In the genomic region with DNA sequence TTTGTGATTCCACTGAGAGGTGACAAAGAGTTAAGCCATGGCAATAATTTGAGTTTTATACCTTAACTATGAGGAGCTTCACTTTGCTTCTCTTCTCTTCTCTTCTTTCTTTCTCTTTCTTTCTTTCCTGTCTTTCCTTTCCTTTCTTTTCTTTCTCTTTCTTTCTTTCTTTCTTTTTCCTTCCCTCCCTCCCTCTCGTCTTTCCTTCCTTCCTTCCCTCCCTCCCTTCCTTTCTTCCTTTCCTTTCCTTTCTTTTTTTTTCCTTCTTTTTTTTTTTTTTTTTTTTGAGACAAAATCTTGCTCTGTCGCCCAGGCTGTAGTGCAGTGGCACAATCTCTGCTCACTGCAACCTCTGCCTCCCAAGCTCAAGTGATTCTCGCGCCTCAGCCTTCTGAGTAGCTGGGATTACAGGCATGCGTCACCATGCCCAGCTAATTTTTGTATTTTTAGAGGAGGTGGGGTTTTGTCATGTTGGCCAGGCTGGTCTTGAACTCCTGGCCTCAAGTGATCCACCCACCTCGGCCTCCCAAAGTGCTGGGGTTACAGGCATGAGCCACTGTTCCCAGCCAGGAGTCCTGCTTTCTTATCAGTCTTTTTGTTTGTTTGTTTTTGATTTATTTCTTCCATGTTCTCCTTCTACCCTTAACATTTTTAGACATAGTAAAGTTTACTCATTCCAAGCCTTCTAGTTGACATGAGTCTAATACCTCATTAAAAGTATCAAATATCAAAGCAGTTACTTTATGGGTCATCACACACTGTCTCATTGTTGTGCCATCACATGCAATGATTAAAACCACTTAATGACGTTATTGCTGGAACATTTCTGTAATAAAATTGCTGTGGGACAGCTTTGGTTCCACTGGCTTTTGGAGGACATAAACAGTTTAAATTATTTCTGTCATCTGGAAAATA, we compare ENCODE assay signal across 19 cellular contexts. TPM values are rescaled to one million over a fixed set of nuclear protein-coding genes. Genes with fewer than 3 reads are reported as not detected.
DNase-seq lines count a peak whose midpoint lies in the region; ATAC-seq and TF ChIP-seq lines count a peak whose summit lies in the region.
"Had no signal": no experiment of that assay in that cellular context is flagged by ENCODE, and none has a peak within 500 bp of the region (broad histone marks: within the 10 kb centered on the region; RNA-seq: fewer than 3 reads in every experiment).

No MANE protein-coding gene starts in this region.

- peak overlapping the region; percentile 44 for H3K27ac Mint-ChIP-seq in HFFc6
- no peak overlapping the region for H3K27ac Mint-ChIP-seq in activated CD8-positive, alpha-beta T cell treated with anti-CD3 and anti-CD28 coated beads for 36 hours
- H3K27ac Mint-ChIP-seq: activated CD4-positive, alpha-beta T cell treated with anti-CD3 and anti-CD28 coated beads, Interleukin-2, amount 10 ng/mL, durations not matched to agents 7 days and 5 days; activated T-cell treated with anti-CD3 and anti-CD28 coated beads, Interleukin-2, amount 50 U/mL, for 72 hours had no signal

- H3K36me3 Mint-ChIP-seq in HFFc6 (ENCODE audit: low read depth) = peaks cover 4% of the 10 kb centered on the region; the same call in 1 of the 2 replicates
- H3K36me3 Mint-ChIP-seq in activated CD8-positive, alpha-beta T cell treated with anti-CD3 and anti-CD28 coated beads for 36 hours (ENCODE audit: low read depth) = peaks cover 17% of the 10 kb centered on the region

- H3K27me3 ChIP-seq in prostate gland (replicated peaks; ENCODE audit: insufficient read depth) = no peaks in the 10 kb centered on the region
- H3K27me3 ChIP-seq: BE2C had no signal

- no peaks in the 10 kb centered on the region for H3K36me3 ChIP-seq in prostate gland
- H3K36me3 ChIP-seq: BE2C had no signal

- peak overlapping the region; percentile 59 to 60 for H3K27ac ChIP-seq in prostate gland

- no peaks in the 10 kb centered on the region for H3K4me1 ChIP-seq in prostate gland (replicated peaks)
- H3K4me1 ChIP-seq: BE2C had no signal

- no peaks in the 10 kb centered on the region for H3K27me3 Mint-ChIP-seq in HFFc6 (ENCODE audit: insufficient read depth)
- no peaks in the 10 kb centered on the region for H3K27me3 Mint-ChIP-seq in activated CD8-positive, alpha-beta T cell treated with anti-CD3 and anti-CD28 coated beads for 36 hours
- H3K27me3 Mint-ChIP-seq: activated CD4-positive, alpha-beta T cell treated with anti-CD3 and anti-CD28 coated beads, Interleukin-2, amount 10 ng/mL, durations not matched to agents 7 days and 5 days had no signal

- intact Hi-C loops in prostate gland (cut with DNase I) = no loop called here
- intact Hi-C loops in activated CD8-positive, alpha-beta T cell treated with anti-CD3 and anti-CD28 coated beads for 36 hours (cut with micrococcal nuclease) = no loop called here

- H3K4me3 Mint-ChIP-seq in HFFc6 = peak overlapping the region; percentile 16; the same call in 1 of the 2 replicates
- no peak overlapping the region for H3K4me3 Mint-ChIP-seq in activated CD8-positive, alpha-beta T cell treated with anti-CD3 and anti-CD28 coated beads for 36 hours
- H3K4me3 Mint-ChIP-seq: activated CD4-positive, alpha-beta T cell treated with anti-CD3 and anti-CD28 coated beads, Interleukin-2, amount 10 ng/mL, durations not matched to agents 7 days and 5 days; activated T-cell treated with anti-CD3 and anti-CD28 coated beads, Interleukin-2, amount 50 U/mL, for 72 hours had no signal

- no peaks in the 10 kb centered on the region for H3K9me3 Mint-ChIP-seq in HFFc6
- H3K9me3 Mint-ChIP-seq in activated CD8-positive, alpha-beta T cell treated with anti-CD3 and anti-CD28 coated beads for 36 hours = no peaks in the 10 kb centered on the region
- H3K9me3 Mint-ChIP-seq: activated CD4-positive, alpha-beta T cell treated with anti-CD3 and anti-CD28 coated beads, Interleukin-2, amount 10 ng/mL, durations not matched to agents 7 days and 5 days; activated T-cell treated with anti-CD3 and anti-CD28 coated beads, Interleukin-2, amount 50 U/mL, for 72 hours had no signal

- TF ChIP-seq CTCF in HFFc6 (IDR thresholded peaks at IDR 0.05) = no peak
- TF ChIP-seq CTCF in choroid plexus epithelial cell (conservative IDR thresholded peaks at IDR 0.05; ENCODE audit: low read depth, low read length) = no peak
- TF ChIP-seq CTCF in prostate gland (IDR thresholded peaks at IDR 0.05) = no peak
- TF ChIP-seq CTCF in activated CD8-positive, alpha-beta T cell treated with anti-CD3 and anti-CD28 coated beads for 36 hours (IDR thresholded peaks at IDR 0.05) = no peak

- CTCF ChIA-PET in activated CD8-positive, alpha-beta T cell treated with anti-CD3 and anti-CD28 coated beads for 36 hours (lab: Charles Lee) = no interaction called here

- peak; percentile 14 for DNase-seq in AG20443 (ENCODE audit: low spot score)
- peak; percentile 59 for DNase-seq in HFFc6
- DNase-seq in choroid plexus epithelial cell (ENCODE audit: low read depth) = peak; percentile 6
- DNase-seq in prostate gland (ENCODE audit: low spot score) = no peak
- DNase-seq in activated CD8-positive, alpha-beta T cell treated with anti-CD3 and anti-CD28 coated beads for 36 hours = no peak
- DNase-seq in NCI-H345 treated with DMSO at 0.1 percent for 48 hours (lab: John Stamatoyannopoulos, UW; ENCODE audit: unreplicated experiment) = no peak
- DNase-seq in mesenteric fat pad (ENCODE audit: low spot score) = no peak
- DNase-seq: activated CD4-positive, alpha-beta T cell treated with anti-CD3 and anti-CD28 coated beads, Interleukin-2, amount 10 ng/mL, durations not matched to agents 7 days and 5 days; activated T-cell treated with anti-CD3 and anti-CD28 coated beads, Interleukin-2, amount 50 U/mL, for 72 hours; amniotic stem cell; BE2C; dermis blood vessel endothelial cell; DMS79; NCI-H2081; NCI-H82; nucleus accumbens; small intestine; T-helper 2 cell had no signal

- peaks cover 16% of the 10 kb centered on the region for H3K4me1 Mint-ChIP-seq in HFFc6 (ENCODE audit: low read depth)
- no peaks in the 10 kb centered on the region for H3K4me1 Mint-ChIP-seq in activated CD8-positive, alpha-beta T cell treated with anti-CD3 and anti-CD28 coated beads for 36 hours (ENCODE audit: low read depth)
- H3K4me1 Mint-ChIP-seq: activated CD4-positive, alpha-beta T cell treated with anti-CD3 and anti-CD28 coated beads, Interleukin-2, amount 10 ng/mL, durations not matched to agents 7 days and 5 days had no signal

- TF ChIP-seq POLR2A in prostate gland (IDR thresholded peaks at IDR 0.05) = no peak

- POLR2A ChIA-PET in activated CD8-positive, alpha-beta T cell treated with anti-CD3 and anti-CD28 coated beads for 36 hours (lab: Charles Lee) = no interaction called here

- ATAC-seq in activated CD8-positive, alpha-beta T cell treated with anti-CD3 and anti-CD28 coated beads for 36 hours = no peak
- ATAC-seq in HG03135 (IDR thresholded peaks at IDR 0.05; ENCODE audit: unreplicated experiment) = no peak
- ATAC-seq: activated T-cell treated with anti-CD3 and anti-CD28 coated beads, Interleukin-2, amount 50 U/mL, for 72 hours had no signal

- no peaks in the 10 kb centered on the region for H3K9me3 ChIP-seq in prostate gland
- H3K9me3 ChIP-seq: BE2C had no signal

- H3K4me3 ChIP-seq in choroid plexus epithelial cell (ENCODE audit: low read depth, low read length) (no peak overlapping the region), prostate gland (no peak overlapping the region)

- 57% methylated on average over 7 of the region's 7 CpGs for WGBS in prostate gland

RNA-seq across cellular contexts. Expression of a gene that starts 29.9 kb away (rescaled TPM):
- 10 to 100 TPM; 10.2 to 10.8 (median 10.7) TPM for total RNA-seq in HFFc6 (2021; fragmentation: NEBNext Ultra II Directional; extraction: Animal tissue kit (Norgen Biotek cat#: 25700))
- total RNA-seq in prostate gland (10 to 100 TPM; 26.7 to 34.7 TPM), mesenteric fat pad (16.2 TPM)
- total RNA-seq in activated CD8-positive, alpha-beta T cell treated with anti-CD3 and anti-CD28 coated beads for 36 hours = 1 to 10 TPM; 1.6 to 1.9 TPM

RNA-seq across cellular contexts. Expression of a gene that starts 31.1 kb away (rescaled TPM):
- 1 to 10 TPM; 1.5 to 3.2 (median 2.6) TPM for total RNA-seq in HFFc6 (2021; fragmentation: NEBNext Ultra II Directional; extraction: Animal tissue kit (Norgen Biotek cat#: 25700))
- total RNA-seq in prostate gland = 1 to 10 TPM; 4.1 to 9.3 TPM
- total RNA-seq in activated CD8-positive, alpha-beta T cell treated with anti-CD3 and anti-CD28 coated beads for 36 hours = 1 to 10 TPM; 4.0 to 4.2 TPM
- 8.4 TPM for total RNA-seq in mesenteric fat pad

Comparison
In these comparisons a context has a peak if more than half of its experiments do, and no peak if none do; other contexts are left out.
1. DNase-seq: peak in AG20443 (single experiment), HFFc6 (single experiment) and choroid plexus epithelial cell (single experiment); none in prostate gland (single experiment), activated CD8-positive, alpha-beta T cell treated with anti-CD3 and anti-CD28 coated beads for 36 hours (single experiment), NCI-H345 treated with DMSO at 0.1 percent for 48 hours (single experiment) and mesenteric fat pad (single experiment).